ENCODE assay signal across 21 cellular contexts in genomic region chr22:36771376-36772063, GRCh38. TPM values are rescaled to one million over a fixed set of nuclear protein-coding genes. Genes with fewer than 3 reads are reported as not detected.
"Had no signal": no experiment of that assay in that cellular context is flagged by ENCODE, and none has a peak within 500 bp of the region (broad histone marks: within the 10 kb centered on the region; RNA-seq: fewer than 3 reads in every experiment).

No MANE protein-coding gene starts in this region.

- H3K27ac Mint-ChIP-seq: activated CD8-positive, alpha-beta memory T cell treated with anti-CD3 and anti-CD28 coated beads, Interleukin-2, amount 10 ng/mL, durations not matched to agents 7 days and 5 days had no signal

- H3K36me3 Mint-ChIP-seq: activated CD8-positive, alpha-beta memory T cell treated with anti-CD3 and anti-CD28 coated beads, Interleukin-2, amount 10 ng/mL, durations not matched to agents 7 days and 5 days had no signal

- FAIRE-seq: urothelium cell line had no signal

- H3K4me3 Mint-ChIP-seq: activated CD8-positive, alpha-beta memory T cell treated with anti-CD3 and anti-CD28 coated beads, Interleukin-2, amount 10 ng/mL, durations not matched to agents 7 days and 5 days; memory B cell; naive thymus-derived CD8-positive, alpha-beta T cell had no signal

- H3K4me3 ChIP-seq: left ventricle myocardium inferior, psoas muscle had no signal

- H3K9me3 Mint-ChIP-seq: activated naive CD4-positive, alpha-beta T cell treated with anti-CD3 and anti-CD28 coated beads, Interleukin-2, amount 50 U/mL, for 72 hours; memory B cell; naive thymus-derived CD8-positive, alpha-beta T cell had no signal

- H3K27me3 Mint-ChIP-seq: activated CD8-positive, alpha-beta memory T cell treated with anti-CD3 and anti-CD28 coated beads, Interleukin-2, amount 10 ng/mL, durations not matched to agents 7 days and 5 days; memory B cell; naive thymus-derived CD8-positive, alpha-beta T cell had no signal

- ATAC-seq: activated CD8-positive, alpha-beta memory T cell treated with anti-CD3 and anti-CD28 coated beads, Interleukin-2, amount 10 ng/mL, durations not matched to agents 7 days and 5 days; activated naive CD4-positive, alpha-beta T cell treated with anti-CD3 and anti-CD28 coated beads, Interleukin-2, amount 50 U/mL, for 72 hours; naive thymus-derived CD8-positive, alpha-beta T cell; psoas muscle had no signal

- DNase-seq: activated CD4-positive, alpha-beta T cell treated with anti-CD3 and anti-CD28 coated beads for 1 hour; activated CD4-positive, alpha-beta T cell treated with anti-CD3 and anti-CD28 coated beads, Interleukin-2, amount 50 U/mL, for 48 hours; activated CD8-positive, alpha-beta memory T cell treated with anti-CD3 and anti-CD28 coated beads, Interleukin-2, amount 10 ng/mL, durations not matched to agents 7 days and 5 days; activated gamma-delta T cell; activated T-cell treated with anti-CD3 and anti-CD28 coated beads, Interleukin-2, amount 50 U/mL, for 1 hour; caudate nucleus; cortex of kidney; effector memory CD4-positive, alpha-beta T cell; left ventricle myocardium inferior; naive thymus-derived CD8-positive, alpha-beta T cell; psoas muscle; stimulated activated CD4-positive, alpha-beta T cell treated with anti-CD3 and anti-CD28 coated beads, Interleukin-12 subunit alpha, Interleukin-12 subunit beta, amount 100 ng/mL, for 4 hours; stimulated activated CD4-positive, alpha-beta T cell treated with anti-CD3 and anti-CD28 coated beads, Interleukin-2, amount 100 ng/mL, for 24 hours had no signal

RNA-seq across cellular contexts. Expression of gene PVALB, which starts 45.3 kb away (rescaled TPM):
- total RNA-seq: activated CD8-positive, alpha-beta memory T cell treated with anti-CD3 and anti-CD28 coated beads, Interleukin-2, amount 10 ng/mL, durations not matched to agents 7 days and 5 days; activated naive CD4-positive, alpha-beta T cell treated with anti-CD3 and anti-CD28 coated beads, Interleukin-2, amount 50 U/mL, for 72 hours; fibroblast of lung; kidney epithelial cell; left ventricle myocardium inferior; mucosa of gallbladder; naive thymus-derived CD8-positive, alpha-beta T cell; osteocyte; T-helper 2 cell treated with Interferon-gamma antibody and Interleukin-4, amounts not matched to agents 100 ng/mL and 5 ng/mL, for 36 hours had no signal
